16 cellular contexts compared by ENCODE assay signal in genomic region chr22:23210428-23211170, GRCh38. TPM values are rescaled to one million over a fixed set of nuclear protein-coding genes. Genes with fewer than 3 reads are reported as not detected.
A peak's percentile ranks its signal among the peaks of the same experiment; 100 is the strongest.
DNase-seq lines count a peak whose midpoint lies in the region; ATAC-seq, FAIRE-seq and TF ChIP-seq lines count a peak whose summit lies in the region.
"Had no signal": no experiment of that assay in that cellular context is flagged by ENCODE, and none has a peak within 500 bp of the region (broad histone marks: within the 10 kb centered on the region; RNA-seq: fewer than 3 reads in every experiment).

No MANE protein-coding gene starts in this region.

- DNase-seq in CD4-positive, alpha-beta T cell, result no peak
- no peak for DNase-seq in GM12891 (ENCODE audit: insufficient read length, low spot score)
- DNase-seq in T-helper 17 cell, result no peak
- no peak for DNase-seq in naive thymus-derived CD4-positive, alpha-beta T cell
- DNase-seq in middle frontal gyrus (ENCODE audit: extremely low spot score, low spot score), result no peak
- no peak for DNase-seq in C1 segment of cervical spinal cord (lab: John Stamatoyannopoulos, UW)
- DNase-seq: Calu3, GF-D8, NCI-H1436 treated with DMSO at 0.1 percent for 48 hours, NCI-H2081, NCI-H748 treated with DMSO at 0.1 percent for 48 hours had no signal

- ATAC-seq in CD4-positive, alpha-beta T cell (ENCODE audit: poor library complexity), result no peak
- no peak for ATAC-seq in T-helper 17 cell
- no peak for ATAC-seq in naive thymus-derived CD4-positive, alpha-beta T cell
- ATAC-seq in HG03378 (IDR thresholded peaks at IDR 0.05; ENCODE audit: unreplicated experiment), result no peak
- ATAC-seq: HCT116, Right ventricle myocardium inferior had no signal

- no peak overlapping the region for H3K4me3 Mint-ChIP-seq in CD4-positive, alpha-beta T cell
- H3K4me3 Mint-ChIP-seq in T-helper 17 cell, result no peak overlapping the region
- H3K4me3 Mint-ChIP-seq in naive thymus-derived CD4-positive, alpha-beta T cell, result no peak overlapping the region

- no peak overlapping the region for H3K4me3 ChIP-seq in naive thymus-derived CD4-positive, alpha-beta T cell (ENCODE audit: low read length)
- H3K4me3 ChIP-seq: SK-N-MC had no signal

- no peak for TF ChIP-seq POLR2A in GM12891 (IDR thresholded peaks at IDR 0.05; ENCODE audit: low read depth, low read length)

- peak overlapping the region; percentile 41 for H3K27ac Mint-ChIP-seq in CD4-positive, alpha-beta T cell
- H3K27ac Mint-ChIP-seq in T-helper 17 cell, result peak overlapping the region; percentile 19
- peak overlapping the region in 8 of 9 donors; percentile 2 to 72 (median 47) for H3K27ac Mint-ChIP-seq in naive thymus-derived CD4-positive, alpha-beta T cell
- H3K27ac Mint-ChIP-seq: IgD-negative memory B cell had no signal

- CTCF ChIA-PET in CD4-positive, alpha-beta T cell (lab: Charles Lee), result interaction anchor here (1.7 kb wide), 1 partner anchor 33 kb away, joined by 4 read pairs; no protein-coding TSS in a partner anchor
- CTCF ChIA-PET in naive thymus-derived CD4-positive, alpha-beta T cell (lab: Charles Lee), result interaction anchor here (0.6 kb wide), 1 partner anchor 23 kb away, joined by 3 read pairs; no protein-coding TSS in a partner anchor

- no peaks in the 10 kb centered on the region for H3K27me3 ChIP-seq in CD4-positive, alpha-beta T cell (ENCODE audit: control insufficient read depth, insufficient read depth, low read length)
- no peaks in the 10 kb centered on the region for H3K27me3 ChIP-seq in naive thymus-derived CD4-positive, alpha-beta T cell (ENCODE audit: control insufficient read depth in 2 of 2, insufficient read depth in 2 of 2, low read length in 2 of 2)

- H3K4me1 Mint-ChIP-seq in CD4-positive, alpha-beta T cell (ENCODE audit: low read depth), result peaks cover 62% of the 10 kb centered on the region
- peaks cover 44% of the 10 kb centered on the region for H3K4me1 Mint-ChIP-seq in T-helper 17 cell
- H3K4me1 Mint-ChIP-seq in naive thymus-derived CD4-positive, alpha-beta T cell, result peaks cover 23 to 81% (median 64%) of the 10 kb centered on the region in 7 donors

- H3K27ac ChIP-seq in CD4-positive, alpha-beta T cell (ENCODE audit: low read depth, low read length), result no peak overlapping the region
- H3K27ac ChIP-seq in naive thymus-derived CD4-positive, alpha-beta T cell (ENCODE audit: low read depth, low read length), result no peak overlapping the region
- H3K27ac ChIP-seq: SK-N-MC had no signal

- no peaks in the 10 kb centered on the region for H3K9me3 ChIP-seq in CD4-positive, alpha-beta T cell (ENCODE audit: control insufficient read depth, low read length)
- H3K9me3 ChIP-seq in T-helper 17 cell (ENCODE audit: control insufficient read depth, low read length, poor library complexity, severe bottlenecking), result no peaks in the 10 kb centered on the region
- H3K9me3 ChIP-seq in naive thymus-derived CD4-positive, alpha-beta T cell (ENCODE audit: control insufficient read depth in 2 of 3, low read length in 3 of 3), result no peaks in the 10 kb centered on the region

- FAIRE-seq in GM12891 (lab: Jason Lieb, UNC), result peak; percentile 50

- H3K27me3 Mint-ChIP-seq in CD4-positive, alpha-beta T cell, result no peaks in the 10 kb centered on the region
- no peaks in the 10 kb centered on the region for H3K27me3 Mint-ChIP-seq in T-helper 17 cell
- H3K27me3 Mint-ChIP-seq in naive thymus-derived CD4-positive, alpha-beta T cell, result no peaks in the 10 kb centered on the region

- POLR2A ChIA-PET in CD4-positive, alpha-beta T cell (lab: Charles Lee), result no interaction called here
- POLR2A ChIA-PET in naive thymus-derived CD4-positive, alpha-beta T cell (lab: Charles Lee), result interaction anchor here (1.1 kb wide), 1 partner anchor 11 kb away, joined by 3 read pairs; no protein-coding TSS in a partner anchor

- TF ChIP-seq CTCF in CD4-positive, alpha-beta T cell (IDR thresholded peaks at IDR 0.05), result no peak

- no peaks in the 10 kb centered on the region for H3K9me3 Mint-ChIP-seq in CD4-positive, alpha-beta T cell
- H3K9me3 Mint-ChIP-seq in naive thymus-derived CD4-positive, alpha-beta T cell, result peaks cover 0 to 1% (median 0%) of the 10 kb centered on the region in 11 donors

- intact Hi-C loops in CD4-positive, alpha-beta T cell (cut with DNase I, micrococcal nuclease), result no loop called here
- intact Hi-C loops in naive thymus-derived CD4-positive, alpha-beta T cell (cut with micrococcal nuclease), result loop anchor here in 1 of 2 donors (2.0 kb wide), 1 partner anchor 14 kb away; no protein-coding TSS in a partner anchor

- H3K36me3 ChIP-seq in naive thymus-derived CD4-positive, alpha-beta T cell (ENCODE audit: control insufficient read depth in 2 of 3, insufficient read depth in 3 of 3, low read length in 3 of 3), result no peaks in the 10 kb centered on the region

- H3K4me1 ChIP-seq in naive thymus-derived CD4-positive, alpha-beta T cell (ENCODE audit: control insufficient read depth in 2 of 2, insufficient read depth in 2 of 2, low read length in 2 of 2), result peaks cover 0 to 12% of the 10 kb centered on the region in 2 donors

- peaks cover 13% of the 10 kb centered on the region for H3K36me3 Mint-ChIP-seq in CD4-positive, alpha-beta T cell (ENCODE audit: low read depth)
- peaks cover 2% of the 10 kb centered on the region for H3K36me3 Mint-ChIP-seq in T-helper 17 cell (ENCODE audit: low read depth)
- H3K36me3 Mint-ChIP-seq in naive thymus-derived CD4-positive, alpha-beta T cell, result peaks cover 3 to 27% (median 10%) of the 10 kb centered on the region in 5 donors

TF ChIP-seq in GM12891, 5 proteins besides CTCF, POLR2A, EP300 and RAD21:
- TF ChIP-seq TAF1 (IDR thresholded peaks at IDR 0.05; ENCODE audit: low read depth, low read length), result no peak
- TF ChIP-seq POLR2AphosphoS5 (IDR thresholded peaks at IDR 0.05; ENCODE audit: low read depth, low read length), result no peak
- no peak for TF ChIP-seq SPI1 (IDR thresholded peaks at IDR 0.05; ENCODE audit: low read depth, low read length)
- TF ChIP-seq POU2F2 (IDR thresholded peaks at IDR 0.05; ENCODE audit: low read depth, low read length), result no peak
- TF ChIP-seq PAX5 (IDR thresholded peaks at IDR 0.05; ENCODE audit: insufficient read depth, low read length, severe bottlenecking), result no peak

RNA-seq across cellular contexts. Expression of gene BCR, which starts 30.3 kb away (rescaled TPM):
- total RNA-seq in CD4-positive, alpha-beta T cell, result 10 to 100 TPM; 60.0 to 64.8 TPM
- 12.5 TPM for polyA plus RNA-seq in GM12891 (2012; ENCODE audit: low read depth, missing spikeins)
- total RNA-seq in T-helper 17 cell, result 10 to 100 TPM; 91.8 to 93.2 TPM
- 100 to 1,000 TPM in 1 of 5 experiments, 10 to 100 TPM in 4; 56.2 to 103 (median 94.3) TPM for total RNA-seq in naive thymus-derived CD4-positive, alpha-beta T cell
- polyA plus RNA-seq in naive thymus-derived CD4-positive, alpha-beta T cell, result 10 to 100 TPM in 1 of 2 donors, 1 to 10 TPM in 1; 6.1 to 19.1 TPM
